7 cellular contexts compared by ENCODE assay signal in genomic region chr4:7124643-7125442, GRCh38. TPM values are rescaled to one million over a fixed set of nuclear protein-coding genes. Genes with fewer than 3 reads are reported as not detected.
DNase-seq lines count a peak whose midpoint lies in the region; ATAC-seq and TF ChIP-seq lines count a peak whose summit lies in the region.

No MANE protein-coding gene starts in this region.

- H3K9me3 ChIP-seq in Karpas-422 (ENCODE audit: low read length) (no peaks in the 10 kb centered on the region), hepatocyte (ENCODE audit: low read depth) (no peaks in the 10 kb centered on the region), tibial nerve (no peaks in the 10 kb centered on the region)

- no peaks in the 10 kb centered on the region for H3K4me1 Mint-ChIP-seq in WTC11
- H3K4me1 Mint-ChIP-seq in activated CD8-positive, alpha-beta T cell treated with anti-CD3 and anti-CD28 coated beads, Interleukin-2, amount 10 ng/mL, durations not matched to agents 7 days and 5 days (ENCODE audit: low read depth) = no peaks in the 10 kb centered on the region

- no peak overlapping the region for H3K27ac Mint-ChIP-seq in WTC11
- no peak overlapping the region for H3K27ac Mint-ChIP-seq in activated CD8-positive, alpha-beta T cell treated with anti-CD3 and anti-CD28 coated beads, Interleukin-2, amount 10 ng/mL, durations not matched to agents 7 days and 5 days

- peaks cover 10% of the 10 kb centered on the region for H3K4me1 ChIP-seq in Karpas-422 (ENCODE audit: low read length)
- H3K4me1 ChIP-seq in hepatocyte (ENCODE audit: insufficient read depth) = peaks cover 6% of the 10 kb centered on the region
- peaks cover 0 to 45% (median 12%) of the 10 kb centered on the region in 4 donors for H3K4me1 ChIP-seq in tibial nerve

- no peaks in the 10 kb centered on the region for H3K36me3 Mint-ChIP-seq in WTC11
- H3K36me3 Mint-ChIP-seq in activated CD8-positive, alpha-beta T cell treated with anti-CD3 and anti-CD28 coated beads, Interleukin-2, amount 10 ng/mL, durations not matched to agents 7 days and 5 days (ENCODE audit: low read depth) = no peaks in the 10 kb centered on the region

- H2AFZ ChIP-seq in Karpas-422 (ENCODE audit: low read length) (no peak overlapping the region), hepatocyte (no peak overlapping the region)

- TF ChIP-seq POLR2A in tibial nerve (IDR thresholded peaks at IDR 0.05) = no peak

- CTCF ChIA-PET in WTC11 (lab: Charles Lee) = interaction anchor here (0.9 to 1.5 kb wide), 6 partner anchors 23 to 67 kb away, joined by 3 to 15 read pairs (median 4); no protein-coding TSS in a partner anchor
- CTCF ChIA-PET in activated CD8-positive, alpha-beta T cell treated with anti-CD3 and anti-CD28 coated beads, Interleukin-2, amount 10 ng/mL, durations not matched to agents 7 days and 5 days (lab: Charles Lee) = no interaction called here

- no peak overlapping the region for H3K4me3 Mint-ChIP-seq in WTC11
- H3K4me3 Mint-ChIP-seq in activated CD8-positive, alpha-beta T cell treated with anti-CD3 and anti-CD28 coated beads, Interleukin-2, amount 10 ng/mL, durations not matched to agents 7 days and 5 days = no peak overlapping the region

- H3K27me3 ChIP-seq in Karpas-422 (ENCODE audit: low read length) (no peaks in the 10 kb centered on the region), hepatocyte (no peaks in the 10 kb centered on the region), tibial nerve (no peaks in the 10 kb centered on the region)

- ATAC-seq in WTC11 = peak; percentile 49
- ATAC-seq in activated CD8-positive, alpha-beta T cell treated with anti-CD3 and anti-CD28 coated beads, Interleukin-2, amount 10 ng/mL, durations not matched to agents 7 days and 5 days = no peak

- no peak overlapping the region for H3K9ac ChIP-seq in Karpas-422 (ENCODE audit: low read length)

- no peaks in the 10 kb centered on the region for H3K36me3 ChIP-seq in Karpas-422 (ENCODE audit: insufficient read depth, low read length)
- H3K36me3 ChIP-seq in hepatocyte (replicated peaks; ENCODE audit: insufficient read depth, low read depth) = no peaks in the 10 kb centered on the region
- no peaks in the 10 kb centered on the region for H3K36me3 ChIP-seq in tibial nerve

- no peak overlapping the region for H3K27ac ChIP-seq in Karpas-422 (ENCODE audit: low read length)
- H3K27ac ChIP-seq in hepatocyte = peak overlapping the region; percentile 44
- peak overlapping the region in 3 of 4 donors; percentile 62 to 83 (median 70) for H3K27ac ChIP-seq in tibial nerve

- H3K4me2 ChIP-seq in Karpas-422 (ENCODE audit: low read depth, low read length, poor library complexity, severe bottlenecking) (no peak overlapping the region), hepatocyte (no peak overlapping the region)

- TF ChIP-seq EP300 in tibial nerve (IDR thresholded peaks at IDR 0.05) = peak in 1 of 2 donors; percentile 57

- no peaks in the 10 kb centered on the region for H3K9me3 Mint-ChIP-seq in WTC11
- H3K9me3 Mint-ChIP-seq in activated CD8-positive, alpha-beta T cell treated with anti-CD3 and anti-CD28 coated beads, Interleukin-2, amount 10 ng/mL, durations not matched to agents 7 days and 5 days (ENCODE audit: insufficient read depth) = no peaks in the 10 kb centered on the region

- WGBS in hepatocyte (ENCODE audit: low lambda C conversion rate, missing lambda C conversion rate) = 65% methylated on average over 22 of the region's 22 CpGs
- 47 to 55% methylated on average over 19 to 22 of the region's 22 CpGs for WGBS in tibial nerve, 2 donors

- no peaks in the 10 kb centered on the region for H3K79me2 ChIP-seq in Karpas-422 (ENCODE audit: low read length)
- H3K79me2 ChIP-seq in hepatocyte = no peaks in the 10 kb centered on the region

- DNase-seq in Karpas-422 = peak; percentile 71
- DNase-seq in WTC11 (ENCODE audit: low spot score) = no peak
- DNase-seq in hepatocyte (ENCODE audit: low spot score) = peak; percentile 48
- DNase-seq in tibial nerve (ENCODE audit: low spot score in 2 of 2) = peak; percentile 48 to 60
- no peak for DNase-seq in activated CD8-positive, alpha-beta T cell treated with anti-CD3 and anti-CD28 coated beads, Interleukin-2, amount 10 ng/mL, durations not matched to agents 7 days and 5 days
- no peak for DNase-seq in activated gamma-delta T cell (lab: John Stamatoyannopoulos, UW)
- no peak for DNase-seq in GM10266 (ENCODE audit: extremely low spot score)

- no peaks in the 10 kb centered on the region for H3K9me2 ChIP-seq in Karpas-422 (replicated peaks; ENCODE audit: insufficient read depth, low read length)
- H3K9me2 ChIP-seq in hepatocyte (replicated peaks; ENCODE audit: insufficient read depth) = no peaks in the 10 kb centered on the region

- POLR2A ChIA-PET in WTC11 (lab: Charles Lee) = interaction anchor here (0.9 kb wide), 1 partner anchor 8 kb away, joined by 3 read pairs; no protein-coding TSS in a partner anchor
- POLR2A ChIA-PET in activated CD8-positive, alpha-beta T cell treated with anti-CD3 and anti-CD28 coated beads, Interleukin-2, amount 10 ng/mL, durations not matched to agents 7 days and 5 days (lab: Charles Lee) = no interaction called here

- H3K27me3 Mint-ChIP-seq in WTC11 (ENCODE audit: low read depth) = no peaks in the 10 kb centered on the region
- H3K27me3 Mint-ChIP-seq in activated CD8-positive, alpha-beta T cell treated with anti-CD3 and anti-CD28 coated beads, Interleukin-2, amount 10 ng/mL, durations not matched to agents 7 days and 5 days (ENCODE audit: low read depth) = peaks cover 4% of the 10 kb centered on the region

- H3K4me3 ChIP-seq in Karpas-422 (ENCODE audit: low read length) (no peak overlapping the region), hepatocyte (no peak overlapping the region), tibial nerve (no peak overlapping the region)

- TF ChIP-seq CTCF in WTC11 (IDR thresholded peaks at IDR 0.05) (no peak), hepatocyte (IDR thresholded peaks at IDR 0.05; ENCODE audit: poor library complexity) (no peak), tibial nerve (IDR thresholded peaks at IDR 0.05) (no peak), GM10266 (IDR thresholded peaks at IDR 0.05; ENCODE audit: control insufficient read depth, insufficient read depth, low read depth, missing control alignments) (no peak)

- H4K20me1 ChIP-seq in Karpas-422 (ENCODE audit: insufficient read depth, low read depth, low read length) = no peaks in the 10 kb centered on the region
- H4K20me1 ChIP-seq in hepatocyte (ENCODE audit: insufficient read depth, poor library complexity, severe bottlenecking) = no peaks in the 10 kb centered on the region

TF ChIP-seq in WTC11, 78 proteins besides CTCF, POLR2A, EP300 and RAD21:
- TF ChIP-seq ZNF121 (CRISPR knock-in tag; IDR thresholded peaks at IDR 0.05) (no peak), ZNF512 (CRISPR knock-in tag; IDR thresholded peaks at IDR 0.05; ENCODE audit: borderline replicate concordance) (no peak), NFE2L1 (CRISPR knock-in tag; IDR thresholded peaks at IDR 0.05) (no peak), NR3C1 (CRISPR knock-in tag; conservative IDR thresholded peaks at IDR 0.05; ENCODE audit: low read depth) (no peak), ZNF416 (CRISPR knock-in tag; IDR thresholded peaks at IDR 0.05) (no peak)

RNA-seq across cellular contexts. Expression of gene GRPEL1, which starts 57.0 kb away (rescaled TPM):
- total RNA-seq in Karpas-422 (2014; rRNA removed; shearing (Covaris generic); ENCODE audit: low replicate concordance) = 19.4 and 37.4 TPM in 2 replicates
- total RNA-seq in WTC11 (2021) = 45.9 to 50.1 TPM (median 50.0 TPM) in 3 replicates
- total RNA-seq in hepatocyte = 28.3 and 35.5 TPM in 2 replicates
- polyA plus RNA-seq in hepatocyte = 53.9 and 56.5 TPM in 2 replicates
- total RNA-seq in tibial nerve = 10 to 100 TPM; 11.1 to 13.6 (median 13.3) TPM
- total RNA-seq in activated CD8-positive, alpha-beta T cell treated with anti-CD3 and anti-CD28 coated beads, Interleukin-2, amount 10 ng/mL, durations not matched to agents 7 days and 5 days = 10 to 100 TPM; 43.1 to 49.4 TPM

Comparison
In these comparisons a context has a peak if more than half of its experiments do, and no peak if none do; other contexts are left out.
1. DNase-seq: peak in Karpas-422 (single experiment), hepatocyte (single experiment) and tibial nerve (2 of 2); none in WTC11 (single experiment), activated CD8-positive, alpha-beta T cell treated with anti-CD3 and anti-CD28 coated beads, Interleukin-2, amount 10 ng/mL, durations not matched to agents 7 days and 5 days (single experiment), activated gamma-delta T cell (single experiment) and GM10266 (single experiment).